In genomic region chr22:38336699-38337098, GRCh38 we compare ENCODE assay signal across 8 cellular contexts. TPM values are rescaled to one million over a fixed set of nuclear protein-coding genes. Genes with fewer than 3 reads are reported as not detected.
A peak's percentile ranks its signal among the peaks of the same experiment; 100 is the strongest.
DNase-seq lines count a peak whose midpoint lies in the region; ATAC-seq and TF ChIP-seq lines count a peak whose summit lies in the region.

No MANE protein-coding gene starts in this region.

- WGBS in heart left ventricle, 4 donors, result 55 to 74% (median 66%) methylated on average over 9 of the region's 9 CpGs

- CTCF ChIA-PET in activated CD4-positive, alpha-beta T cell treated with anti-CD3 and anti-CD28 coated beads for 36 hours (lab: Charles Lee), result interaction anchor here (0.6 kb wide), 1 partner anchor 95 kb away, joined by 3 read pairs; no protein-coding TSS in a partner anchor
- CTCF ChIA-PET in activated B cell treated with CpG ODN at 0.5 μM for 24 hours (lab: Charles Lee), result no interaction called here
- CTCF ChIA-PET in GM10248 (lab: Yijun Ruan, JAX), result interaction anchor here (1.6 to 2.7 kb wide), 4 partner anchors 10 to 74 kb away, joined by 3 to 10 read pairs (median 6); no protein-coding TSS in a partner anchor

- H3K4me1 Mint-ChIP-seq in activated CD4-positive, alpha-beta T cell treated with anti-CD3 and anti-CD28 coated beads for 36 hours, result peaks cover 2% of the 10 kb centered on the region
- H3K4me1 Mint-ChIP-seq in activated B cell treated with CpG ODN at 0.5 μM for 24 hours, result peaks cover 8% of the 10 kb centered on the region

- H3K9me3 Mint-ChIP-seq in activated CD4-positive, alpha-beta T cell treated with anti-CD3 and anti-CD28 coated beads for 36 hours (ENCODE audit: low read depth), result no peaks in the 10 kb centered on the region
- H3K9me3 Mint-ChIP-seq in activated B cell treated with CpG ODN at 0.5 μM for 24 hours, result no peaks in the 10 kb centered on the region

- no peak overlapping the region for H3K27ac Mint-ChIP-seq in activated CD4-positive, alpha-beta T cell treated with anti-CD3 and anti-CD28 coated beads for 36 hours
- no peak overlapping the region for H3K27ac Mint-ChIP-seq in activated B cell treated with CpG ODN at 0.5 μM for 24 hours

- H3K9me3 ChIP-seq in skeletal muscle satellite cell (replicated peaks; ENCODE audit: low read length) (no peaks in the 10 kb centered on the region), heart left ventricle (no peaks in the 10 kb centered on the region)

- peak overlapping the region; percentile 93 for H3K4me2 ChIP-seq in skeletal muscle satellite cell (ENCODE audit: low read length)

- intact Hi-C loops in activated CD4-positive, alpha-beta T cell treated with anti-CD3 and anti-CD28 coated beads for 36 hours (cut with DNase I, micrococcal nuclease), result no loop called here
- intact Hi-C loops in activated B cell treated with CpG ODN at 0.5 μM for 24 hours (cut with micrococcal nuclease) (no loop called here), heart left ventricle (cut with DNase I) (no loop called here)

- peaks cover 5% of the 10 kb centered on the region for H3K27me3 Mint-ChIP-seq in activated CD4-positive, alpha-beta T cell treated with anti-CD3 and anti-CD28 coated beads for 36 hours
- H3K27me3 Mint-ChIP-seq in activated B cell treated with CpG ODN at 0.5 μM for 24 hours, result peaks cover 4% of the 10 kb centered on the region

- H3K36me3 ChIP-seq in skeletal muscle satellite cell (ENCODE audit: insufficient read depth, low read length) (no peaks in the 10 kb centered on the region), heart left ventricle (no peaks in the 10 kb centered on the region)

- TF ChIP-seq CTCF in activated B cell treated with CpG ODN at 0.5 μM for 24 hours (IDR thresholded peaks at IDR 0.05) (no peak), fibroblast of the aortic adventitia (IDR thresholded peaks at IDR 0.05; ENCODE audit: insufficient read depth, low read length) (no peak), GM10248 (IDR thresholded peaks at IDR 0.05; ENCODE audit: control extremely low read depth, extremely low read depth, low read depth, missing control alignments) (no peak), heart left ventricle (IDR thresholded peaks at IDR 0.05) (no peak)

- peaks cover 9% of the 10 kb centered on the region for H3K4me1 ChIP-seq in skeletal muscle satellite cell (ENCODE audit: control insufficient read depth, insufficient read depth, low read length)
- peaks cover 0 to 13% (median 6%) of the 10 kb centered on the region in 12 donors for H3K4me1 ChIP-seq in heart left ventricle

- no peaks in the 10 kb centered on the region for H3K36me3 Mint-ChIP-seq in activated CD4-positive, alpha-beta T cell treated with anti-CD3 and anti-CD28 coated beads for 36 hours (ENCODE audit: low read depth)
- no peaks in the 10 kb centered on the region for H3K36me3 Mint-ChIP-seq in activated B cell treated with CpG ODN at 0.5 μM for 24 hours (ENCODE audit: low read depth)

- no peak overlapping the region for H3K27ac ChIP-seq in heart left ventricle

- no peak overlapping the region for H3K9ac ChIP-seq in skeletal muscle satellite cell (ENCODE audit: low read depth, low read length)

- peak overlapping the region; percentile 51 for H3K4me3 Mint-ChIP-seq in activated CD4-positive, alpha-beta T cell treated with anti-CD3 and anti-CD28 coated beads for 36 hours
- peak overlapping the region; percentile 74 for H3K4me3 Mint-ChIP-seq in activated B cell treated with CpG ODN at 0.5 μM for 24 hours

- no peaks in the 10 kb centered on the region for H3K27me3 ChIP-seq in skeletal muscle satellite cell (ENCODE audit: control insufficient read depth, insufficient read depth, low read length)
- H3K27me3 ChIP-seq in heart left ventricle, result peaks cover 0 to 12% (median 0%) of the 10 kb centered on the region in 9 donors

- no peak for ATAC-seq in activated CD4-positive, alpha-beta T cell treated with anti-CD3 and anti-CD28 coated beads for 36 hours
- ATAC-seq in activated B cell treated with CpG ODN at 0.5 μM for 24 hours (ENCODE audit: low read depth) (no peak), heart left ventricle (no peak)

- no peak for TF ChIP-seq POLR2A in heart left ventricle (IDR thresholded peaks at IDR 0.05)

- no peak for DNase-seq in activated CD4-positive, alpha-beta T cell treated with anti-CD3 and anti-CD28 coated beads for 36 hours
- DNase-seq in activated CD4-positive, alpha-beta T cell treated with anti-CD3 and anti-CD28 coated beads for 4 hours, result no peak
- no peak for DNase-seq in activated B cell treated with CpG ODN at 0.5 μM for 24 hours
- DNase-seq in fibroblast of the aortic adventitia (ENCODE audit: low read depth), result no peak
- DNase-seq in NCI-H446 treated with DMSO at 0.1 percent for 48 hours (lab: John Stamatoyannopoulos, UW), result no peak
- no peak for DNase-seq in GM10248 (ENCODE audit: extremely low spot score)
- DNase-seq in heart left ventricle, result no peak

- POLR2A ChIA-PET in activated CD4-positive, alpha-beta T cell treated with anti-CD3 and anti-CD28 coated beads for 36 hours (lab: Charles Lee), result no interaction called here
- POLR2A ChIA-PET in activated B cell treated with CpG ODN at 0.5 μM for 24 hours (lab: Charles Lee) (no interaction called here), GM10248 (lab: Yijun Ruan, JAX) (no interaction called here)

- peak overlapping the region; percentile 59 for H3K4me3 ChIP-seq in fibroblast of the aortic adventitia (ENCODE audit: low read depth, low read length)
- H3K4me3 ChIP-seq in skeletal muscle satellite cell (ENCODE audit: low read length), result no peak overlapping the region
- peak overlapping the region in 4 of 12 donors; percentile 49 to 58 (median 54) for H3K4me3 ChIP-seq in heart left ventricle

RNA-seq across cellular contexts. Expression of gene CSNK1E, which starts 19.5 kb away (rescaled TPM):
- 100 to 1,000 TPM; 117 to 145 TPM for total RNA-seq in activated CD4-positive, alpha-beta T cell treated with anti-CD3 and anti-CD28 coated beads for 36 hours
- total RNA-seq in activated B cell treated with CpG ODN at 0.5 μM for 24 hours, result 80.6 and 85.2 TPM in 2 replicates
- total RNA-seq in fibroblast of the aortic adventitia (ENCODE audit: low replicate concordance), result 31.5 and 94.7 TPM in 2 replicates
- total RNA-seq in skeletal muscle satellite cell (2012; rRNA removed), result 128 and 132 TPM in 2 replicates
- total RNA-seq in heart left ventricle, result 100 to 1,000 TPM in 1 of 9 donors, 10 to 100 TPM in 8; 59.7 to 117 (median 72.6) TPM
- polyA plus RNA-seq in heart left ventricle, result 100 to 1,000 TPM in 1 of 2 donors, 10 to 100 TPM in 1; 64.8 to 125 TPM
